Comparison of ENCODE assay signal across 9 cellular contexts in genomic region chr12:52873513-52873831, GRCh38. TPM values are rescaled to one million over a fixed set of nuclear protein-coding genes. Genes with fewer than 3 reads are reported as not detected.
DNase-seq lines count a peak whose midpoint lies in the region; TF ChIP-seq lines count a peak whose summit lies in the region.
"Had no signal": no experiment of that assay in that cellular context is flagged by ENCODE, and none has a peak within 500 bp of the region (broad histone marks: within the 10 kb centered on the region; RNA-seq: fewer than 3 reads in every experiment).

No MANE protein-coding gene starts in this region.

- no peaks in the 10 kb centered on the region for H3K9me3 Mint-ChIP-seq in activated naive CD4-positive, alpha-beta T cell treated with anti-CD3 and anti-CD28 coated beads, Interleukin-2, amount 10 ng/mL, durations not matched to agents 7 days and 5 days
- H3K9me3 Mint-ChIP-seq in activated T-helper 2 cell treated with anti-CD3 and anti-CD28 coated beads, Interferon-gamma antibody, Interleukin-2, Interleukin-4, amounts not matched to agents 10 μg/mL and 5 μg/mL and 100 μg/mL, durations not matched to agents 14 hours and 24 hours and 36 hours = no peaks in the 10 kb centered on the region

- H3K27me3 Mint-ChIP-seq in activated naive CD4-positive, alpha-beta T cell treated with anti-CD3 and anti-CD28 coated beads, Interleukin-2, amount 10 ng/mL, durations not matched to agents 7 days and 5 days = peaks cover 44% of the 10 kb centered on the region
- H3K27me3 Mint-ChIP-seq in activated T-helper 2 cell treated with anti-CD3 and anti-CD28 coated beads, Interferon-gamma antibody, Interleukin-2, Interleukin-4, amounts not matched to agents 10 μg/mL and 5 μg/mL and 100 μg/mL, durations not matched to agents 14 hours and 24 hours and 36 hours (ENCODE audit: low read depth) = peaks cover 7% of the 10 kb centered on the region

- no peak for TF ChIP-seq POLR2A in transverse colon (IDR thresholded peaks at IDR 0.05)

- no peak overlapping the region for H3K27ac Mint-ChIP-seq in activated naive CD4-positive, alpha-beta T cell treated with anti-CD3 and anti-CD28 coated beads, Interleukin-2, amount 10 ng/mL, durations not matched to agents 7 days and 5 days
- H3K27ac Mint-ChIP-seq in activated T-helper 2 cell treated with anti-CD3 and anti-CD28 coated beads, Interferon-gamma antibody, Interleukin-2, Interleukin-4, amounts not matched to agents 10 μg/mL and 5 μg/mL and 100 μg/mL, durations not matched to agents 14 hours and 24 hours and 36 hours = peak overlapping the region; percentile 48

- no peak for DNase-seq in activated naive CD4-positive, alpha-beta T cell treated with anti-CD3 and anti-CD28 coated beads, Interleukin-2, amount 10 ng/mL, durations not matched to agents 7 days and 5 days
- DNase-seq in activated naive CD4-positive, alpha-beta T cell treated with anti-CD3 and anti-CD28 coated beads, Interleukin-2, amount 50 U/mL, for 16 hours = no peak
- no peak for DNase-seq in activated T-helper 2 cell treated with anti-CD3 and anti-CD28 coated beads, Interferon-gamma antibody, Interleukin-2, Interleukin-4, amounts not matched to agents 10 μg/mL and 5 μg/mL and 100 μg/mL, durations not matched to agents 14 hours and 24 hours and 36 hours (ENCODE audit: low spot score)
- no peak for DNase-seq in transverse colon
- DNase-seq in substantia nigra (lab: John Stamatoyannopoulos, UW) = no peak
- no peak for DNase-seq in dorsolateral prefrontal cortex
- DNase-seq in stimulated activated CD4-positive, alpha-beta T cell treated with anti-CD3 and anti-CD28 coated beads, Interleukin-4, amount 100 ng/mL, for 1 hour = no peak
- DNase-seq: DND-41 had no signal

- in situ Hi-C loops in transverse colon (cut with MboI; ENCODE audit: low pct_ligation_motif_present in 1 of 4, low pct_unique_long_range_greater_than_20kb in 1 of 4, low sequenced_read_pairs in 3 of 4) = loop anchor here in 3 of 4 donors (10.0 to 25.0 kb wide), 4 partner anchors 289 to 719 kb away; partner anchors contain the start of gene KRT84 (in 2 of the 3)

- peaks cover 3% of the 10 kb centered on the region for H3K27me3 ChIP-seq in layer of hippocampus (ENCODE audit: control insufficient read depth, insufficient read depth, low read length)
- no peaks in the 10 kb centered on the region for H3K27me3 ChIP-seq in transverse colon
- H3K27me3 ChIP-seq in dorsolateral prefrontal cortex = peaks cover 0 to 7% (median 0%) of the 10 kb centered on the region in 45 donors

- peaks cover 20 to 58% (median 54%) of the 10 kb centered on the region in 4 donors for H3K4me1 ChIP-seq in transverse colon

- H3K27ac ChIP-seq in layer of hippocampus (ENCODE audit: low read depth, low read length) = peak overlapping the region; percentile 17
- H3K27ac ChIP-seq in transverse colon = peak overlapping the region; percentile 85 to 97 (median 90)
- H3K27ac ChIP-seq in substantia nigra (ENCODE audit: low read depth, low read length, poor library complexity, severe bottlenecking) = no peak overlapping the region
- H3K27ac ChIP-seq in dorsolateral prefrontal cortex = peak overlapping the region in 18 of 59 donors; percentile 9 to 80 (median 66)

- no peaks in the 10 kb centered on the region for H3K36me3 Mint-ChIP-seq in activated naive CD4-positive, alpha-beta T cell treated with anti-CD3 and anti-CD28 coated beads, Interleukin-2, amount 10 ng/mL, durations not matched to agents 7 days and 5 days
- no peaks in the 10 kb centered on the region for H3K36me3 Mint-ChIP-seq in activated T-helper 2 cell treated with anti-CD3 and anti-CD28 coated beads, Interferon-gamma antibody, Interleukin-2, Interleukin-4, amounts not matched to agents 10 μg/mL and 5 μg/mL and 100 μg/mL, durations not matched to agents 14 hours and 24 hours and 36 hours (ENCODE audit: low read depth)

- TF ChIP-seq CTCF in transverse colon (IDR thresholded peaks at IDR 0.05) (no peak), dorsolateral prefrontal cortex (IDR thresholded peaks at IDR 0.05 in 54 of 56, conservative IDR thresholded peaks at IDR 0.05 in 2 of 56; ENCODE audit: low read depth in 1 of 56, partially characterized antibody in 56 of 56) (no peak)

- CTCF ChIA-PET in activated naive CD4-positive, alpha-beta T cell treated with anti-CD3 and anti-CD28 coated beads, Interleukin-2, amount 10 ng/mL, durations not matched to agents 7 days and 5 days (lab: Charles Lee) = interaction anchor here (0.6 to 10.1 kb wide), 8 partner anchors 8 to 717 kb away, joined by 3 to 244 read pairs (median 7); no protein-coding TSS in a partner anchor

- no peaks in the 10 kb centered on the region for H3K36me3 ChIP-seq in transverse colon

- H3K4me3 Mint-ChIP-seq in activated naive CD4-positive, alpha-beta T cell treated with anti-CD3 and anti-CD28 coated beads, Interleukin-2, amount 10 ng/mL, durations not matched to agents 7 days and 5 days = peak overlapping the region; percentile 56
- peak overlapping the region; percentile 69 for H3K4me3 Mint-ChIP-seq in activated T-helper 2 cell treated with anti-CD3 and anti-CD28 coated beads, Interferon-gamma antibody, Interleukin-2, Interleukin-4, amounts not matched to agents 10 μg/mL and 5 μg/mL and 100 μg/mL, durations not matched to agents 14 hours and 24 hours and 36 hours (ENCODE audit: low read depth)

- 36 to 50% methylated on average over 4 of the region's 4 CpGs for WGBS in transverse colon (ENCODE audit: low coverage in 1 of 2), 2 donors

- intact Hi-C loops in activated T-helper 2 cell treated with anti-CD3 and anti-CD28 coated beads, Interferon-gamma antibody, Interleukin-2, Interleukin-4, amounts not matched to agents 10 μg/mL and 5 μg/mL and 100 μg/mL, durations not matched to agents 14 hours and 24 hours and 36 hours (cut with micrococcal nuclease) = no loop called here
- intact Hi-C loops in transverse colon (cut with DNase I; ENCODE audit: low total_unique reads) = loop anchor here (5.0 to 10.0 kb wide), 3 partner anchors 291 to 641 kb away; no protein-coding TSS in a partner anchor
- intact Hi-C loops in dorsolateral prefrontal cortex (cut with DNase I) = loop anchor here in 1 of 2 donors (5.0 kb wide), 3 partner anchors 291 to 501 kb away; partner anchors contain the start of gene KRT84

- H3K4me3 ChIP-seq in transverse colon (peak overlapping the region in 2 of 4 donors; percentile 45 to 54), dorsolateral prefrontal cortex (peak overlapping the region in 26 of 59 donors; percentile 32 to 61 (median 52))

- H3K4me1 Mint-ChIP-seq in activated naive CD4-positive, alpha-beta T cell treated with anti-CD3 and anti-CD28 coated beads, Interleukin-2, amount 10 ng/mL, durations not matched to agents 7 days and 5 days = peaks cover 23% of the 10 kb centered on the region
- peaks cover 13% of the 10 kb centered on the region for H3K4me1 Mint-ChIP-seq in activated T-helper 2 cell treated with anti-CD3 and anti-CD28 coated beads, Interferon-gamma antibody, Interleukin-2, Interleukin-4, amounts not matched to agents 10 μg/mL and 5 μg/mL and 100 μg/mL, durations not matched to agents 14 hours and 24 hours and 36 hours (ENCODE audit: low read depth)

- no peak for TF ChIP-seq EP300 in transverse colon (IDR thresholded peaks at IDR 0.05; ENCODE audit: low read depth)

- no peaks in the 10 kb centered on the region for H3K9me3 ChIP-seq in transverse colon

RNA-seq across cellular contexts. Expression of gene KRT78, which starts 24.7 kb away (rescaled TPM):
- total RNA-seq in activated T-helper 2 cell treated with anti-CD3 and anti-CD28 coated beads, Interferon-gamma antibody, Interleukin-2, Interleukin-4, amounts not matched to agents 10 μg/mL and 5 μg/mL and 100 μg/mL, durations not matched to agents 14 hours and 24 hours and 36 hours = not detected in 2 replicates
- total RNA-seq in transverse colon = not detected
- 1 to 10 TPM in 1 of 120 experiments, not detected in 119; 1.7 TPM for total RNA-seq in dorsolateral prefrontal cortex

RNA-seq across cellular contexts. Expression of gene KRT8, which starts 31.4 kb away (rescaled TPM):
- total RNA-seq in activated T-helper 2 cell treated with anti-CD3 and anti-CD28 coated beads, Interferon-gamma antibody, Interleukin-2, Interleukin-4, amounts not matched to agents 10 μg/mL and 5 μg/mL and 100 μg/mL, durations not matched to agents 14 hours and 24 hours and 36 hours = 0.18 and 0.25 TPM in 2 replicates
- 1,000 to 10,000 TPM; 1,016 to 3,505 (median 2,245) TPM for total RNA-seq in transverse colon
- total RNA-seq in dorsolateral prefrontal cortex = 1 to 10 TPM in 10 of 120 experiments, under 1 TPM in 42, not detected in 68; 0.18 to 2.7 (median 0.59) TPM

RNA-seq across cellular contexts. Expression of gene KRT79, which starts 39.4 kb away (rescaled TPM):
- total RNA-seq in activated T-helper 2 cell treated with anti-CD3 and anti-CD28 coated beads, Interferon-gamma antibody, Interleukin-2, Interleukin-4, amounts not matched to agents 10 μg/mL and 5 μg/mL and 100 μg/mL, durations not matched to agents 14 hours and 24 hours and 36 hours = not detected in 2 replicates
- not detected for total RNA-seq in transverse colon
- total RNA-seq in dorsolateral prefrontal cortex = not detected

RNA-seq across cellular contexts. Expression of gene KRT4, which starts 59.6 kb away (rescaled TPM):
- total RNA-seq in activated T-helper 2 cell treated with anti-CD3 and anti-CD28 coated beads, Interferon-gamma antibody, Interleukin-2, Interleukin-4, amounts not matched to agents 10 μg/mL and 5 μg/mL and 100 μg/mL, durations not matched to agents 14 hours and 24 hours and 36 hours = not detected in 2 replicates
- total RNA-seq in transverse colon (not detected), dorsolateral prefrontal cortex (not detected)

Comparison
In these comparisons a context has a peak if more than half of its experiments do, and no peak if none do; other contexts are left out.
1. RNA of gene KRT8, which starts 31.4 kb away (total RNA-seq): 1,016 to 3,505 TPM in transverse colon; 0.18 to 2.7 TPM in dorsolateral prefrontal cortex and 0.18 to 0.25 TPM in activated T-helper 2 cell treated with anti-CD3 and anti-CD28 coated beads, Interferon-gamma antibody, Interleukin-2, Interleukin-4, amounts not matched to agents 10 μg/mL and 5 μg/mL and 100 μg/mL, durations not matched to agents 14 hours and 24 hours and 36 hours; every median in the first group is over 100 times any median in the second.